Comparison of ENCODE assay signal across 8 cellular contexts in genomic region chr1:90851711-90852050, GRCh38.
DNase-seq lines count a peak whose midpoint lies in the region; ATAC-seq and TF ChIP-seq lines count a peak whose summit lies in the region.

No MANE protein-coding gene starts in this region.

- H3K36me3 ChIP-seq in BJ (ENCODE audit: control insufficient read depth, insufficient read depth, low read length), result no peaks in the 10 kb centered on the region

- ATAC-seq in HG03159 (IDR thresholded peaks at IDR 0.05; ENCODE audit: unreplicated experiment) (peak; percentile 4), HG03460 (IDR thresholded peaks at IDR 0.05; ENCODE audit: unreplicated experiment) (no peak), HG03139 (IDR thresholded peaks at IDR 0.05; ENCODE audit: unreplicated experiment) (no peak)
- no peak for ATAC-seq in naive thymus-derived CD8-positive, alpha-beta T cell

- H3K4me1 Mint-ChIP-seq in naive thymus-derived CD8-positive, alpha-beta T cell, result peaks cover 0 to 20% (median 14%) of the 10 kb centered on the region in 4 donors

- H3K4me3 ChIP-seq in BJ (ENCODE audit: low read depth, low read length), result peak overlapping the region; percentile 52

- H3K27ac Mint-ChIP-seq in naive thymus-derived CD8-positive, alpha-beta T cell, result no peak overlapping the region

- peak overlapping the region; percentile 77 to 89 (median 83) for H3K4me3 Mint-ChIP-seq in naive thymus-derived CD8-positive, alpha-beta T cell

- no peak for TF ChIP-seq CTCF in BJ (IDR thresholded peaks at IDR 0.05; ENCODE audit: insufficient read depth, low read depth, low read length)

- DNase-seq in BJ (ENCODE audit: low read depth) (no peak), cerebellar cortex (ENCODE audit: low spot score) (peak; percentile 83), SKM-1 (lab: John Stamatoyannopoulos, UW; ENCODE audit: unreplicated experiment) (no peak), NOMO-1 (lab: John Stamatoyannopoulos, UW; ENCODE audit: unreplicated experiment in 2 of 2) (no peak)
- no peak for DNase-seq in naive thymus-derived CD8-positive, alpha-beta T cell

- no peaks in the 10 kb centered on the region for H3K9me3 Mint-ChIP-seq in naive thymus-derived CD8-positive, alpha-beta T cell

- CTCF ChIA-PET in BJ (lab: Yijun Ruan, JAX), result no interaction called here

- H3K36me3 Mint-ChIP-seq in naive thymus-derived CD8-positive, alpha-beta T cell, result peaks cover 0 to 2% (median 0%) of the 10 kb centered on the region in 3 donors

- H3K27me3 Mint-ChIP-seq in naive thymus-derived CD8-positive, alpha-beta T cell, result peaks cover 16 to 70% (median 48%) of the 10 kb centered on the region in 5 donors

- POLR2A ChIA-PET in BJ (lab: Charles Lee), result no interaction called here
- POLR2A ChIA-PET in naive thymus-derived CD8-positive, alpha-beta T cell (lab: Charles Lee), result interaction anchor here (0.7 kb wide), 1 partner anchor 170 kb away, joined by 5 read pairs; the partner anchor contains the start of gene ZNF644

- peaks cover 4% of the 10 kb centered on the region for H3K27me3 ChIP-seq in BJ (ENCODE audit: control insufficient read depth, insufficient read depth, low read length)
